37 cellular contexts compared by ENCODE assay signal in the genomic region with DNA sequence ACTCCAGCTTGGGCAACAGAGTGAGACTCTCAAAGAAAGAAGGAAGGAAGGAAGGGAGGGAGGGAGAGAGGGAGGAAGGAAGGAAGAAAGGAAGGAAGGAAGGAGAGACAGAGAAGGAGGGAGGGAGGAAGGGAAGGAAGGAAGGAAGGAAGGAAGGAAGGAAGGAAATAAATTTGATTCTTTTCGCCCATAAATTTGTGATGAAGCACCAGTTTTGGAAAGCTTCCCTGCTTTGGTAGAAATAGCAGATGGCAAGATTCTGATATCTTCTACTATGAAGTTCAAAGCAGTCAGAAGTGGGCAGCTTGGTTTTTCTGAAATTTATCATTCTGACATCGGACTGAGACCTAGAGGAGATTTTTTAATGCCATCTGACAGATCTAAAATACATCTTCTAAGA. TPM values are rescaled to one million over a fixed set of nuclear protein-coding genes. Genes with fewer than 3 reads are reported as not detected.
DNase-seq lines count a peak whose midpoint lies in the region; ATAC-seq, FAIRE-seq and TF ChIP-seq lines count a peak whose summit lies in the region.
"Had no signal": no experiment of that assay in that cellular context is flagged by ENCODE, and none has a peak within 500 bp of the region (broad histone marks: within the 10 kb centered on the region; RNA-seq: fewer than 3 reads in every experiment).

No MANE protein-coding gene starts in this region.

- H3K36me3 ChIP-seq in A673 (ENCODE audit: insufficient read depth, low read length, poor library complexity, severe bottlenecking) (no peaks in the 10 kb centered on the region), KOPT-K1 (ENCODE audit: insufficient read depth, low read length) (no peaks in the 10 kb centered on the region), SK-N-MC (ENCODE audit: insufficient read depth, low read length) (no peaks in the 10 kb centered on the region), astrocyte (ENCODE audit: insufficient read depth, low read length) (no peaks in the 10 kb centered on the region), esophagus squamous epithelium (no peaks in the 10 kb centered on the region)
- H3K36me3 ChIP-seq: BE2C; BLaER1; BLaER1 treated with 17β-estradiol and CSF1 and Interleukin-3, amounts not matched to agents 10 nM and 100 nM had no signal

- no peaks in the 10 kb centered on the region for H3K36me3 Mint-ChIP-seq in astrocyte (ENCODE audit: low read depth, unreplicated experiment)
- no peaks in the 10 kb centered on the region for H3K36me3 Mint-ChIP-seq in activated naive CD4-positive, alpha-beta T cell treated with anti-CD3 and anti-CD28 coated beads, Interleukin-2, amount 50 U/mL, for 72 hours
- H3K36me3 Mint-ChIP-seq: CD14-positive monocyte; CD4-positive, alpha-beta memory T cell; CD4-positive, CD25-positive, alpha-beta regulatory T cell; CD8-positive, alpha-beta memory T cell; CD8-positive, alpha-beta T cell had no signal

- DNase-seq in A673 (ENCODE audit: low spot score) (peak; percentile 82), SK-N-MC (ENCODE audit: low read depth, low spot score) (peak; percentile 83), astrocyte (ENCODE audit: low read depth) (no peak), EL (no peak), esophagus squamous epithelium (lab: John Stamatoyannopoulos, UW) (no peak)
- DNase-seq in activated naive CD4-positive, alpha-beta T cell treated with anti-CD3 and anti-CD28 coated beads, Interleukin-2, amount 50 U/mL, for 72 hours (ENCODE audit: low spot score in 2 of 2): no peak
- DNase-seq: 8988T; ACHN; AML-193; BE2C; C1 segment of cervical spinal cord; Caco-2; Calu3; CD4-positive, alpha-beta memory T cell; CD4-positive, alpha-beta T cell; CD4-positive, CD25-positive, alpha-beta regulatory T cell; CD8-positive, alpha-beta memory T cell; CD8-positive, alpha-beta T cell; COR-L47; DMS 273 treated with DMSO at 0.1 percent for 48 hours; DMS153; DMS53; DMS79; DMS79 treated with DMSO at 0.1 percent for 48 hours; DND-41 had no signal

- H3K27me3 ChIP-seq in A673 (replicated peaks; ENCODE audit: insufficient read depth, low read depth, low read length, poor library complexity) (no peaks in the 10 kb centered on the region), astrocyte (ENCODE audit: insufficient read depth, low read length) (no peaks in the 10 kb centered on the region), esophagus squamous epithelium (no peaks in the 10 kb centered on the region)
- H3K27me3 ChIP-seq: BE2C; BLaER1; BLaER1 treated with 17β-estradiol and CSF1 and Interleukin-3, amounts not matched to agents 10 nM and 100 nM had no signal

- no peak for TF ChIP-seq POLR2A in esophagus squamous epithelium (IDR thresholded peaks at IDR 0.05)

- H3K4me2 ChIP-seq in astrocyte (ENCODE audit: low read length): no peak overlapping the region
- H3K4me2 ChIP-seq: A549, BLaER1 had no signal

- BruUV-seq in A673 (replicated peaks; lab: Mats Ljungman, UMichigan): no TSS peak

- intact Hi-C loops in A673 (cut with micrococcal nuclease; ENCODE audit: unreplicated experiment): loop anchor here (2.0 kb wide), 1 partner anchor 52 kb away; no protein-coding TSS in a partner anchor
- intact Hi-C loops in esophagus squamous epithelium (cut with DNase I): loop anchor here (10.0 kb wide), 2 partner anchors 112 to 172 kb away; no protein-coding TSS in a partner anchor

- peak overlapping the region; percentile 91 for H3K27ac ChIP-seq in A673 (ENCODE audit: low read depth, low read length, poor library complexity, severe bottlenecking)
- H3K27ac ChIP-seq in KOPT-K1 (ENCODE audit: low read depth, low read length, poor library complexity, severe bottlenecking): peak overlapping the region; percentile 20
- H3K27ac ChIP-seq in SK-N-MC: peak overlapping the region; percentile 99
- no peak overlapping the region for H3K27ac ChIP-seq in astrocyte (ENCODE audit: low read depth, low read length)
- no peak overlapping the region for H3K27ac ChIP-seq in esophagus squamous epithelium
- H3K27ac ChIP-seq: 22Rv1; A549; BLaER1; BLaER1 treated with 17β-estradiol and CSF1 and Interleukin-3, amounts not matched to agents 10 nM and 100 nM; C4-2B had no signal

- no peaks in the 10 kb centered on the region for H3K9me3 ChIP-seq in A673 (ENCODE audit: low read depth, low read length, poor library complexity, severe bottlenecking)
- no peaks in the 10 kb centered on the region for H3K9me3 ChIP-seq in KOPT-K1 (ENCODE audit: insufficient read depth, low read length, poor library complexity, severe bottlenecking)
- H3K9me3 ChIP-seq in SK-N-MC (ENCODE audit: low read depth, low read length): no peaks in the 10 kb centered on the region
- no peaks in the 10 kb centered on the region for H3K9me3 ChIP-seq in astrocyte (ENCODE audit: insufficient read depth, low read depth, low read length)
- no peaks in the 10 kb centered on the region for H3K9me3 ChIP-seq in esophagus squamous epithelium
- H3K9me3 ChIP-seq: A549; BE2C; BLaER1; BLaER1 treated with 17β-estradiol and CSF1 and Interleukin-3, amounts not matched to agents 10 nM and 100 nM; Caco-2 had no signal

- no peaks in the 10 kb centered on the region for H3K79me2 ChIP-seq in astrocyte (ENCODE audit: insufficient read depth, low read length)

- H3K4me3 ChIP-seq in A673 (ENCODE audit: low read depth, low read length, poor library complexity, severe bottlenecking) (no peak overlapping the region), SK-N-MC (peak overlapping the region; percentile 68), astrocyte (ENCODE audit: insufficient read depth, low read depth, low read length) (no peak overlapping the region), esophagus squamous epithelium (no peak overlapping the region)
- H3K4me3 ChIP-seq: A549; BLaER1; BLaER1 treated with 17β-estradiol and CSF1 and Interleukin-3, amounts not matched to agents 10 nM and 100 nM had no signal

- no peaks in the 10 kb centered on the region for H3K27me3 Mint-ChIP-seq in astrocyte (ENCODE audit: low read depth, unreplicated experiment)

- no peaks in the 10 kb centered on the region for H3K9me3 Mint-ChIP-seq in astrocyte (ENCODE audit: unreplicated experiment)
- no peaks in the 10 kb centered on the region for H3K9me3 Mint-ChIP-seq in activated naive CD4-positive, alpha-beta T cell treated with anti-CD3 and anti-CD28 coated beads, Interleukin-2, amount 50 U/mL, for 72 hours
- H3K9me3 Mint-ChIP-seq: CD4-positive, alpha-beta memory T cell; CD4-positive, alpha-beta T cell; CD4-positive, CD25-positive, alpha-beta regulatory T cell; CD8-positive, alpha-beta memory T cell; CD8-positive, alpha-beta T cell had no signal

- POLR2A ChIA-PET in A673 (lab: Charles Lee; ENCODE audit: low non-redundant PET): no interaction called here

- no peak overlapping the region for H3K4me3 Mint-ChIP-seq in astrocyte (ENCODE audit: unreplicated experiment)
- H3K4me3 Mint-ChIP-seq: B cell; CD14-positive monocyte; CD4-positive, alpha-beta memory T cell; CD4-positive, alpha-beta T cell; CD4-positive, CD25-positive, alpha-beta regulatory T cell; CD8-positive, alpha-beta memory T cell; CD8-positive, alpha-beta T cell had no signal

- peak; percentile 5 for FAIRE-seq in astrocyte (lab: Jason Lieb, UNC)
- FAIRE-seq: A204.1, A549, D721Med had no signal

- WGBS in esophagus squamous epithelium, 2 donors: 74 to 77% methylated on average over 2 of the region's 2 CpGs

- ATAC-seq in activated naive CD4-positive, alpha-beta T cell treated with anti-CD3 and anti-CD28 coated beads, Interleukin-2, amount 50 U/mL, for 72 hours: no peak
- ATAC-seq in GM18517 (IDR thresholded peaks at IDR 0.05; ENCODE audit: unreplicated experiment): no peak
- ATAC-seq: A549; CD8-positive, alpha-beta T cell had no signal

- no peak overlapping the region for H3K27ac Mint-ChIP-seq in astrocyte (ENCODE audit: unreplicated experiment)
- H3K27ac Mint-ChIP-seq in activated naive CD4-positive, alpha-beta T cell treated with anti-CD3 and anti-CD28 coated beads, Interleukin-2, amount 50 U/mL, for 72 hours: no peak overlapping the region
- H3K27ac Mint-ChIP-seq: B cell; CD14-positive monocyte; CD4-positive, alpha-beta memory T cell; CD4-positive, alpha-beta T cell; CD4-positive, CD25-positive, alpha-beta regulatory T cell; CD8-positive, alpha-beta memory T cell; CD8-positive, alpha-beta T cell had no signal

- CTCF ChIA-PET in A673 (lab: Charles Lee): no interaction called here

- H3K9ac ChIP-seq in SK-N-MC (ENCODE audit: insufficient read length) (peak overlapping the region; percentile 64), astrocyte (ENCODE audit: low read length) (no peak overlapping the region)
- H3K9ac ChIP-seq: BLaER1; BLaER1 treated with 17β-estradiol and CSF1 and Interleukin-3, amounts not matched to agents 10 nM and 100 nM had no signal

- TF ChIP-seq CTCF in A673 (conservative IDR thresholded peaks at IDR 0.05; ENCODE audit: low read depth, low read length) (no peak), astrocyte (IDR thresholded peaks at IDR 0.05; ENCODE audit: insufficient read depth, low read depth, low read length) (no peak), esophagus squamous epithelium (IDR thresholded peaks at IDR 0.05) (no peak)

- H3K4me1 ChIP-seq in A673 (ENCODE audit: insufficient read depth, low read length, poor library complexity, severe bottlenecking): peaks cover 70% of the 10 kb centered on the region
- peaks cover 1% of the 10 kb centered on the region for H3K4me1 ChIP-seq in astrocyte (ENCODE audit: insufficient read depth, low read length)
- peaks cover 0 to 3% (median 0%) of the 10 kb centered on the region in 3 donors for H3K4me1 ChIP-seq in esophagus squamous epithelium
- H3K4me1 ChIP-seq: BE2C, Caco-2 had no signal

- H3K4me1 Mint-ChIP-seq in astrocyte (ENCODE audit: low read depth, unreplicated experiment): no peaks in the 10 kb centered on the region
- H3K4me1 Mint-ChIP-seq: B cell, CD14-positive monocyte had no signal

- H2AFZ ChIP-seq in astrocyte (ENCODE audit: low read depth, low read length): no peak overlapping the region

- H4K20me1 ChIP-seq in astrocyte (ENCODE audit: insufficient read depth, low read length): no peaks in the 10 kb centered on the region
- H4K20me1 ChIP-seq: BLaER1; BLaER1 treated with 17β-estradiol and CSF1 and Interleukin-3, amounts not matched to agents 10 nM and 100 nM had no signal

RNA-seq across cellular contexts. Expression of a gene that starts 11.7 kb away (rescaled TPM):
- total RNA-seq in A673 (2021) (39.8 and 59.7 TPM in 2 replicates), astrocyte (15.5 and 16.3 TPM in 2 replicates), esophagus squamous epithelium (1 to 10 TPM in 1 of 4 donors, under 1 TPM in 2, not detected in 1; 0.42 to 1.7 (median 0.95) TPM)
- not detected for total RNA-seq in activated naive CD4-positive, alpha-beta T cell treated with anti-CD3 and anti-CD28 coated beads, Interleukin-2, amount 50 U/mL, for 72 hours
- total RNA-seq: B cell; CD4-positive, alpha-beta memory T cell; CD4-positive, alpha-beta T cell; CD4-positive, CD25-positive, alpha-beta regulatory T cell; CD8-positive, alpha-beta memory T cell; CD8-positive, alpha-beta T cell; Daoy had no signal

Comparison
In these comparisons a context has a peak if more than half of its experiments do, and no peak if none do; other contexts are left out.
1. DNase-seq: peak in A673 (single experiment) and SK-N-MC (single experiment); none in astrocyte (single experiment), EL (single experiment), activated naive CD4-positive, alpha-beta T cell treated with anti-CD3 and anti-CD28 coated beads, Interleukin-2, amount 50 U/mL, for 72 hours (0 of 2) and esophagus squamous epithelium (single experiment).
2. H3K27ac ChIP-seq: peak in A673 (single experiment), KOPT-K1 (single experiment) and SK-N-MC (single experiment); none in astrocyte (single experiment) and esophagus squamous epithelium (0 of 4).